ENCODE assay signal across 36 cellular contexts in genomic region chr1:176766779-176767178, GRCh38.
DNase-seq lines count a peak whose midpoint lies in the region; ATAC-seq, FAIRE-seq and TF ChIP-seq lines count a peak whose summit lies in the region.
"Had no signal": no experiment of that assay in that cellular context is flagged by ENCODE, and none has a peak within 500 bp of the region (broad histone marks: within the 10 kb centered on the region; RNA-seq: fewer than 3 reads in every experiment).

No MANE protein-coding gene starts in this region.

- H3K36me3 Mint-ChIP-seq in progenitor cell of endocrine pancreas (ENCODE audit: insufficient read depth) = no peaks in the 10 kb centered on the region
- no peaks in the 10 kb centered on the region for H3K36me3 Mint-ChIP-seq in effector memory CD8-positive, alpha-beta T cell (ENCODE audit: insufficient read depth)
- H3K36me3 Mint-ChIP-seq: CD14-positive monocyte; CD4-positive, alpha-beta memory T cell; CD4-positive, CD25-positive, alpha-beta regulatory T cell; CD8-positive, alpha-beta memory T cell; CD8-positive, alpha-beta T cell had no signal

- no peak overlapping the region for H3K4me2 ChIP-seq in HepG2 (ENCODE audit: low read depth, low read length)
- H3K4me2 ChIP-seq: A549; BLaER1; BLaER1 treated with 17β-estradiol and CSF1 and Interleukin-3, amounts not matched to agents 10 nM and 100 nM had no signal

- in situ Hi-C loops in HepG2 (cut with HindIII; ENCODE audit: extremely low pct_ligation_motif_present, low pct_unique_long_range_greater_than_20kb) = no loop called here

- POLR2A ChIA-PET in HepG2 (lab: Yijun Ruan, JAX) = no interaction called here

- no peak overlapping the region for H3K4me3 Mint-ChIP-seq in progenitor cell of endocrine pancreas (ENCODE audit: low read depth)
- H3K4me3 Mint-ChIP-seq in effector memory CD8-positive, alpha-beta T cell = no peak overlapping the region
- H3K4me3 Mint-ChIP-seq: B cell; CD14-positive monocyte; CD4-positive, alpha-beta memory T cell; CD4-positive, alpha-beta T cell; CD4-positive, CD25-positive, alpha-beta regulatory T cell; CD8-positive, alpha-beta memory T cell; CD8-positive, alpha-beta T cell had no signal

- CTCF ChIA-PET in HepG2 (lab: Yijun Ruan, JAX; ENCODE audit: low intra/inter-chr PET ratio, low total read pairs) = no interaction called here

- TF ChIP-seq RAD21 in liver (IDR thresholded peaks at IDR 0.05) (peak in 1 of 2 donors; percentile 9), HepG2 (CRISPR knock-in tag; IDR thresholded peaks at IDR 0.05) (no peak)

- no peak overlapping the region for H3K9ac ChIP-seq in liver (ENCODE audit: low read depth in 1 of 2, low read length in 2 of 2)
- no peak overlapping the region for H3K9ac ChIP-seq in HepG2 (ENCODE audit: insufficient read depth, low read depth, low read length)
- H3K9ac ChIP-seq: BLaER1; BLaER1 treated with 17β-estradiol and CSF1 and Interleukin-3, amounts not matched to agents 10 nM and 100 nM had no signal

- no peak overlapping the region for H3K27ac Mint-ChIP-seq in progenitor cell of endocrine pancreas
- no peak overlapping the region for H3K27ac Mint-ChIP-seq in effector memory CD8-positive, alpha-beta T cell
- H3K27ac Mint-ChIP-seq: B cell; CD14-positive monocyte; CD4-positive, alpha-beta memory T cell; CD4-positive, alpha-beta T cell; CD4-positive, CD25-positive, alpha-beta regulatory T cell; CD8-positive, alpha-beta memory T cell; CD8-positive, alpha-beta T cell had no signal

- peaks cover 14% of the 10 kb centered on the region for H3K4me1 Mint-ChIP-seq in progenitor cell of endocrine pancreas (ENCODE audit: low read depth)
- H3K4me1 Mint-ChIP-seq in effector memory CD8-positive, alpha-beta T cell (ENCODE audit: low read depth in 2 of 2) = no peaks in the 10 kb centered on the region
- H3K4me1 Mint-ChIP-seq: B cell; CD14-positive monocyte; CD4-positive, alpha-beta memory T cell; CD4-positive, CD25-positive, alpha-beta regulatory T cell; CD8-positive, alpha-beta memory T cell had no signal

- no peaks in the 10 kb centered on the region for H3K9me3 Mint-ChIP-seq in progenitor cell of endocrine pancreas (ENCODE audit: low read depth)
- peaks cover 0 to 6% of the 10 kb centered on the region in 2 donors for H3K9me3 Mint-ChIP-seq in effector memory CD8-positive, alpha-beta T cell
- H3K9me3 Mint-ChIP-seq: CD4-positive, alpha-beta T cell; CD4-positive, CD25-positive, alpha-beta regulatory T cell; CD8-positive, alpha-beta T cell had no signal

- H3K4me1 ChIP-seq in liver (ENCODE audit: control insufficient read depth in 4 of 4, insufficient read depth in 4 of 4, low read length in 3 of 4) = peaks cover 0 to 22% (median 19%) of the 10 kb centered on the region in 4 donors
- no peaks in the 10 kb centered on the region for H3K4me1 ChIP-seq in HepG2 (ENCODE audit: insufficient read depth, low read length)
- peaks cover 0 to 16% (median 7%) of the 10 kb centered on the region in 4 donors for H3K4me1 ChIP-seq in right lobe of liver
- H3K4me1 ChIP-seq: A549; BLaER1; BLaER1 treated with 17β-estradiol and CSF1 and Interleukin-3, amounts not matched to agents 10 nM and 100 nM; Caco-2 had no signal

- no TSS peak for BruUV-seq in HepG2 (replicated peaks; lab: Mats Ljungman, UMichigan)

- TF ChIP-seq CTCF in liver (IDR thresholded peaks at IDR 0.05; ENCODE audit: low read depth, low read length, missing input control) (no peak), HepG2 (CRISPR knock-in tag; IDR thresholded peaks at IDR 0.05) (no peak), D721Med (IDR thresholded peaks at IDR 0.05; ENCODE audit: insufficient read depth, missing control alignments) (no peak), right lobe of liver (IDR thresholded peaks at IDR 0.05) (no peak), progenitor cell of endocrine pancreas (IDR thresholded peaks at IDR 0.05; ENCODE audit: unreplicated experiment) (no peak)

- H3K9me3 ChIP-seq in liver (ENCODE audit: control insufficient read depth in 4 of 4, low read length in 3 of 4) (no peaks in the 10 kb centered on the region), HepG2 (ENCODE audit: low read length) (no peaks in the 10 kb centered on the region), right lobe of liver (no peaks in the 10 kb centered on the region)
- H3K9me3 ChIP-seq: A549; BE2C; BLaER1; BLaER1 treated with 17β-estradiol and CSF1 and Interleukin-3, amounts not matched to agents 10 nM and 100 nM; Caco-2 had no signal

- 66% methylated on average over 1 of the region's 1 CpG for WGBS in liver
- 0% methylated on average over 1 of the region's 1 CpG for WGBS in HepG2 (ENCODE audit: low lambda C conversion rate)
- WGBS in right lobe of liver (ENCODE audit: insufficient coverage, low coverage, low lambda C conversion rate, missing lambda C conversion rate) = 64% methylated on average over 1 of the region's 1 CpG

- TF ChIP-seq POLR2A in HepG2 (IDR thresholded peaks at IDR 0.05; ENCODE audit: insufficient read depth in 1 of 2, low read depth in 2 of 2, low read length in 2 of 2) = no peak
- no peak for TF ChIP-seq POLR2A in right lobe of liver (IDR thresholded peaks at IDR 0.05)

- H4K20me1 ChIP-seq in HepG2 (ENCODE audit: insufficient read depth, low read length) = no peaks in the 10 kb centered on the region
- H4K20me1 ChIP-seq: BLaER1; BLaER1 treated with 17β-estradiol and CSF1 and Interleukin-3, amounts not matched to agents 10 nM and 100 nM had no signal

- TF ChIP-seq EP300 in HepG2 (IDR thresholded peaks at IDR 0.05; ENCODE audit: low read depth in 2 of 2, low read length in 2 of 2) = no peak
- no peak for TF ChIP-seq EP300 in HepG2 (CRISPR knock-in tag; IDR thresholded peaks at IDR 0.05; ENCODE audit: borderline replicate concordance)

- H3K36me3 ChIP-seq in liver (ENCODE audit: control insufficient read depth in 4 of 4, insufficient read depth in 3 of 4, low read depth in 1 of 4, low read length in 3 of 4) = peaks cover 0 to 3% (median 0%) of the 10 kb centered on the region in 4 donors
- no peaks in the 10 kb centered on the region for H3K36me3 ChIP-seq in HepG2 (replicated peaks in 1 of 2; ENCODE audit: control insufficient read depth in 1 of 2, insufficient read depth in 2 of 2, low read length in 2 of 2)
- no peaks in the 10 kb centered on the region for H3K36me3 ChIP-seq in right lobe of liver
- H3K36me3 ChIP-seq: BE2C; BLaER1; BLaER1 treated with 17β-estradiol and CSF1 and Interleukin-3, amounts not matched to agents 10 nM and 100 nM had no signal

- no peak for ATAC-seq in HepG2
- ATAC-seq in left lobe of liver = peak; percentile 46
- ATAC-seq in right lobe of liver = peak; percentile 33 to 60 (median 53)
- ATAC-seq in effector memory CD8-positive, alpha-beta T cell (replicated peaks) = no peak
- ATAC-seq in HG02763 (IDR thresholded peaks at IDR 0.05; ENCODE audit: unreplicated experiment) = no peak
- ATAC-seq: A549; CD8-positive, alpha-beta T cell had no signal

- H3K79me2 ChIP-seq in HepG2 (ENCODE audit: insufficient read depth, low read length) = no peaks in the 10 kb centered on the region

- DNase-seq in HepG2 (ENCODE audit: low spot score) = no peak
- DNase-seq in D721Med (ENCODE audit: insufficient read length, low spot score) = no peak
- no peak for DNase-seq in left lobe of liver (ENCODE audit: low spot score)
- no peak for DNase-seq in right lobe of liver
- no peak for DNase-seq in progenitor cell of endocrine pancreas (ENCODE audit: low spot score, unreplicated experiment)
- DNase-seq in effector memory CD8-positive, alpha-beta T cell = no peak
- DNase-seq: 8988T; ACHN; AML-193; BE2C; C1 segment of cervical spinal cord; Caco-2; Calu3; CD4-positive, alpha-beta memory T cell; CD4-positive, alpha-beta T cell; CD4-positive, CD25-positive, alpha-beta regulatory T cell; CD8-positive, alpha-beta memory T cell; CD8-positive, alpha-beta T cell; COR-L47; DMS 273 treated with DMSO at 0.1 percent for 48 hours; DMS153; DMS53; DMS79; DMS79 treated with DMSO at 0.1 percent for 48 hours; DND-41; EL had no signal

- no peaks in the 10 kb centered on the region for H3K27me3 Mint-ChIP-seq in progenitor cell of endocrine pancreas
- H3K27me3 Mint-ChIP-seq in effector memory CD8-positive, alpha-beta T cell = peaks cover 0 to 9% of the 10 kb centered on the region in 2 donors
- H3K27me3 Mint-ChIP-seq: B cell; CD4-positive, alpha-beta memory T cell; CD4-positive, alpha-beta T cell; CD4-positive, CD25-positive, alpha-beta regulatory T cell had no signal

- H3K27me3 ChIP-seq in liver (ENCODE audit: control insufficient read depth in 4 of 4, insufficient read depth in 4 of 4, low read length in 3 of 4) (no peaks in the 10 kb centered on the region), HepG2 (ENCODE audit: control insufficient read depth in 1 of 2, insufficient read depth in 2 of 2, low read length in 2 of 2) (no peaks in the 10 kb centered on the region), right lobe of liver (no peaks in the 10 kb centered on the region)
- H3K27me3 ChIP-seq: BE2C; BLaER1; BLaER1 treated with 17β-estradiol and CSF1 and Interleukin-3, amounts not matched to agents 10 nM and 100 nM had no signal

- H2AFZ ChIP-seq in HepG2 (ENCODE audit: low read length) = no peak overlapping the region

- peak overlapping the region in 1 of 2 donors; percentile 58 for H3K27ac ChIP-seq in liver (ENCODE audit: low read depth in 1 of 2, low read length in 2 of 2)
- H3K27ac ChIP-seq in HepG2 (ENCODE audit: extremely low read length, insufficient read depth, low read length) = no peak overlapping the region
- H3K27ac ChIP-seq in right lobe of liver = peak overlapping the region in 2 of 3 donors; percentile 33 to 82
- H3K27ac ChIP-seq: 22Rv1; A549; BLaER1; BLaER1 treated with 17β-estradiol and CSF1 and Interleukin-3, amounts not matched to agents 10 nM and 100 nM; C4-2B had no signal

- FAIRE-seq in HepG2 (lab: Jason Lieb, UNC) (no peak), D721Med (lab: Jason Lieb, UNC) (peak; percentile 77)
- FAIRE-seq: A204.1, A549 had no signal

- intact Hi-C loops in HepG2 (cut with micrococcal nuclease; ENCODE audit: unreplicated experiment) = no loop called here
- intact Hi-C loops in right lobe of liver (cut with DNase I) = no loop called here

- H3K4me3 ChIP-seq in liver (ENCODE audit: low read depth in 1 of 3, low read length in 3 of 3) (no peak overlapping the region), HepG2 (replicated peaks in 1 of 3; ENCODE audit: insufficient read depth in 1 of 3, low read depth in 2 of 3, low read length in 3 of 3) (no peak overlapping the region), right lobe of liver (no peak overlapping the region)
- H3K4me3 ChIP-seq: A549; BLaER1; BLaER1 treated with 17β-estradiol and CSF1 and Interleukin-3, amounts not matched to agents 10 nM and 100 nM had no signal

TF ChIP-seq in liver, 16 proteins besides CTCF, POLR2A, EP300 and RAD21 (continues in another document):
- no peak for TF ChIP-seq NR2F2 (IDR thresholded peaks at IDR 0.05)

TF ChIP-seq in HepG2, 621 proteins besides CTCF, POLR2A, EP300 and RAD21 (continues in another document):
- no peak for TF ChIP-seq ZFYVE20 (CRISPR knock-in tag; IDR thresholded peaks at IDR 0.05; ENCODE audit: borderline replicate concordance, low read depth)
- no peak for TF ChIP-seq ATRX (CRISPR knock-in tag; IDR thresholded peaks at IDR 0.05; ENCODE audit: borderline replicate concordance)
- TF ChIP-seq ATM (IDR thresholded peaks at IDR 0.05; ENCODE audit: borderline replicate concordance) = no peak

Comparison
In these comparisons a context has a peak if more than half of its experiments do, and no peak if none do; other contexts are left out.
1. ATAC-seq: peak in left lobe of liver (single experiment) and right lobe of liver (4 of 4); none in HepG2 (single experiment), effector memory CD8-positive, alpha-beta T cell (single experiment) and HG02763 (single experiment).